ENCODE assay signal across 12 cellular contexts in genomic region chr15:38558714-38559059, GRCh38. TPM values are rescaled to one million over a fixed set of nuclear protein-coding genes. Genes with fewer than 3 reads are reported as not detected.
DNase-seq lines count a peak whose midpoint lies in the region; ATAC-seq and TF ChIP-seq lines count a peak whose summit lies in the region.
"Had no signal": no experiment of that assay in that cellular context is flagged by ENCODE, and none has a peak within 500 bp of the region (broad histone marks: within the 10 kb centered on the region; RNA-seq: fewer than 3 reads in every experiment).

No MANE protein-coding gene starts in this region.

- peak in 1 of 2 donors; percentile 10 for ATAC-seq in activated T-cell treated with anti-CD3 and anti-CD28 coated beads, Interleukin-2, amount 50 U/mL, for 72 hours (replicated peaks in 1 of 2)
- ATAC-seq in activated T-helper 17 cell treated with anti-CD3 and anti-CD28 coated beads, Interleukin-2, amount 50 U/mL, for 72 hours (replicated peaks): no peak
- no peak for ATAC-seq in stimulated activated memory B cell treated with anti-CD40 and anti-IgM and Interleukin-4, amounts not matched to agents 10 μg/mL and 1 μg/mL and 100 μg/mL, for 72 hours

- H3K4me3 Mint-ChIP-seq in activated T-cell treated with anti-CD3 and anti-CD28 coated beads, Interleukin-2, amount 50 U/mL, for 72 hours: peak overlapping the region; percentile 97 to 99
- peak overlapping the region; percentile 84 for H3K4me3 Mint-ChIP-seq in activated T-helper 17 cell treated with anti-CD3 and anti-CD28 coated beads, Interleukin-2, amount 50 U/mL, for 72 hours
- H3K4me3 Mint-ChIP-seq in stimulated activated memory B cell treated with anti-CD40 and anti-IgM and Interleukin-4, amounts not matched to agents 10 μg/mL and 1 μg/mL and 100 μg/mL, for 72 hours: no peak overlapping the region

- peaks cover 93% of the 10 kb centered on the region for H3K4me1 Mint-ChIP-seq in activated T-cell treated with anti-CD3 and anti-CD28 coated beads, Interleukin-2, amount 50 U/mL, for 72 hours (ENCODE audit: low read depth)
- H3K4me1 Mint-ChIP-seq in activated T-helper 17 cell treated with anti-CD3 and anti-CD28 coated beads, Interleukin-2, amount 50 U/mL, for 72 hours: peaks cover 57% of the 10 kb centered on the region
- H3K4me1 Mint-ChIP-seq in stimulated activated memory B cell treated with anti-CD40 and anti-IgM and Interleukin-4, amounts not matched to agents 10 μg/mL and 1 μg/mL and 100 μg/mL, for 72 hours: peaks cover 79% of the 10 kb centered on the region

- H3K27me3 ChIP-seq in MG63: 0 out of 2 replicates have a peak, but pooled peaks cover under 1% of the 10 kb centered on the region

- no peak for TF ChIP-seq CTCF in fibroblast of pulmonary artery (IDR thresholded peaks at IDR 0.05; ENCODE audit: low read length, missing control alignments)

- no peak for DNase-seq in activated T-cell treated with anti-CD3 and anti-CD28 coated beads, Interleukin-2, amount 50 U/mL, for 72 hours
- DNase-seq in activated T-cell treated with anti-CD3 and anti-CD28 coated beads for 4 hours: no peak
- peak; percentile 26 for DNase-seq in fibroblast of pulmonary artery (ENCODE audit: low read depth)
- no peak for DNase-seq in MG63
- no peak for DNase-seq in dermis blood vessel endothelial cell
- no peak for DNase-seq in KG1 (lab: John Stamatoyannopoulos, UW)
- DNase-seq: activated CD4-positive, alpha-beta T cell treated with anti-CD3 and anti-CD28 coated beads for 48 hours; anterior cingulate cortex; mammary epithelial cell; NCI-H2029 treated with DMSO at 0.1 percent for 48 hours had no signal

- peaks cover 35 to 55% of the 10 kb centered on the region in 2 donors for H3K36me3 Mint-ChIP-seq in activated T-cell treated with anti-CD3 and anti-CD28 coated beads, Interleukin-2, amount 50 U/mL, for 72 hours (ENCODE audit: insufficient read depth in 2 of 2)
- H3K36me3 Mint-ChIP-seq in activated T-helper 17 cell treated with anti-CD3 and anti-CD28 coated beads, Interleukin-2, amount 50 U/mL, for 72 hours (ENCODE audit: low read depth): peaks cover 100% of the 10 kb centered on the region
- peaks cover 31% of the 10 kb centered on the region for H3K36me3 Mint-ChIP-seq in stimulated activated memory B cell treated with anti-CD40 and anti-IgM and Interleukin-4, amounts not matched to agents 10 μg/mL and 1 μg/mL and 100 μg/mL, for 72 hours

- H3K4me3 ChIP-seq in fibroblast of pulmonary artery (replicated peaks; ENCODE audit: low read depth, low read length): no peak overlapping the region
- no peak overlapping the region for H3K4me3 ChIP-seq in MG63

- H3K27ac Mint-ChIP-seq in activated T-cell treated with anti-CD3 and anti-CD28 coated beads, Interleukin-2, amount 50 U/mL, for 72 hours: peak overlapping the region; percentile 100
- H3K27ac Mint-ChIP-seq in activated T-helper 17 cell treated with anti-CD3 and anti-CD28 coated beads, Interleukin-2, amount 50 U/mL, for 72 hours: peak overlapping the region; percentile 98
- peak overlapping the region; percentile 42 for H3K27ac Mint-ChIP-seq in stimulated activated memory B cell treated with anti-CD40 and anti-IgM and Interleukin-4, amounts not matched to agents 10 μg/mL and 1 μg/mL and 100 μg/mL, for 72 hours

- H3K9me3 ChIP-seq in MG63: no peaks in the 10 kb centered on the region

- no peaks in the 10 kb centered on the region for H3K36me3 ChIP-seq in MG63

- H3K27me3 Mint-ChIP-seq in activated T-cell treated with anti-CD3 and anti-CD28 coated beads, Interleukin-2, amount 50 U/mL, for 72 hours (ENCODE audit: low read depth): no peaks in the 10 kb centered on the region
- H3K27me3 Mint-ChIP-seq in activated T-helper 17 cell treated with anti-CD3 and anti-CD28 coated beads, Interleukin-2, amount 50 U/mL, for 72 hours: no peaks in the 10 kb centered on the region
- H3K27me3 Mint-ChIP-seq in stimulated activated memory B cell treated with anti-CD40 and anti-IgM and Interleukin-4, amounts not matched to agents 10 μg/mL and 1 μg/mL and 100 μg/mL, for 72 hours: no peaks in the 10 kb centered on the region

- H3K9me3 Mint-ChIP-seq in activated T-cell treated with anti-CD3 and anti-CD28 coated beads, Interleukin-2, amount 50 U/mL, for 72 hours: no peaks in the 10 kb centered on the region
- H3K9me3 Mint-ChIP-seq in activated T-helper 17 cell treated with anti-CD3 and anti-CD28 coated beads, Interleukin-2, amount 50 U/mL, for 72 hours: no peaks in the 10 kb centered on the region
- no peaks in the 10 kb centered on the region for H3K9me3 Mint-ChIP-seq in stimulated activated memory B cell treated with anti-CD40 and anti-IgM and Interleukin-4, amounts not matched to agents 10 μg/mL and 1 μg/mL and 100 μg/mL, for 72 hours

RNA-seq across cellular contexts. Expression of gene RASGRP1, which starts 5.9 kb away (rescaled TPM):
- 100 to 1,000 TPM; 173 to 183 TPM for total RNA-seq in activated T-cell treated with anti-CD3 and anti-CD28 coated beads, Interleukin-2, amount 50 U/mL, for 72 hours
- total RNA-seq in activated T-helper 17 cell treated with anti-CD3 and anti-CD28 coated beads, Interleukin-2, amount 50 U/mL, for 72 hours: 100 to 1,000 TPM; 118 to 164 TPM
- total RNA-seq in MG63 (2014; rRNA removed; shearing (Covaris generic); ENCODE audit: low replicate concordance): not detected in 2 replicates
- 0.37 and 0.51 TPM in 2 replicates for total RNA-seq in dermis blood vessel endothelial cell

Comparison
In these comparisons a context has a peak if more than half of its experiments do, and no peak if none do; other contexts are left out.
1. H3K27ac Mint-ChIP-seq: peak in every context shown above with its lines; median percentile 100 in activated T-cell treated with anti-CD3 and anti-CD28 coated beads, Interleukin-2, amount 50 U/mL, for 72 hours; 98 in activated T-helper 17 cell treated with anti-CD3 and anti-CD28 coated beads, Interleukin-2, amount 50 U/mL, for 72 hours; 42 in stimulated activated memory B cell treated with anti-CD40 and anti-IgM and Interleukin-4, amounts not matched to agents 10 μg/mL and 1 μg/mL and 100 μg/mL, for 72 hours.
2. RNA of gene RASGRP1, which starts 5.9 kb away (total RNA-seq): 173 to 183 TPM in activated T-cell treated with anti-CD3 and anti-CD28 coated beads, Interleukin-2, amount 50 U/mL, for 72 hours and 118 to 164 TPM in activated T-helper 17 cell treated with anti-CD3 and anti-CD28 coated beads, Interleukin-2, amount 50 U/mL, for 72 hours; 0.37 to 0.51 TPM in dermis blood vessel endothelial cell and not detected in MG63; every median in the first group is over 10 times any median in the second.